ENCODE assay signal across 1 cellular context in genomic region chr13:25380741-25381324, GRCh38.
A peak's percentile ranks its signal among the peaks of the same experiment; 100 is the strongest.
TF ChIP-seq lines count a peak whose summit lies in the region.

No MANE protein-coding gene starts in this region.

TF ChIP-seq in K562, 482 proteins besides CTCF, POLR2A, EP300 and RAD21 (continued from another document):
- TF ChIP-seq HES1 (IDR thresholded peaks at IDR 0.05; ENCODE audit: low read depth) = no peak
- no peak for TF ChIP-seq POLR3G (IDR thresholded peaks at IDR 0.05; ENCODE audit: extremely low read depth, insufficient read length, insufficient replicate concordance)
- TF ChIP-seq POLR2H (tag; IDR thresholded peaks at IDR 0.05; ENCODE audit: low read depth) = no peak
- TF ChIP-seq ZNF212 (CRISPR knock-in tag; IDR thresholded peaks at IDR 0.05) = no peak
- TF ChIP-seq PBX2 (CRISPR knock-in tag; IDR thresholded peaks at IDR 0.05; ENCODE audit: low read depth) = no peak
- peak; percentile 82 for TF ChIP-seq PBX2 (tag; conservative IDR thresholded peaks at IDR 0.05; ENCODE audit: low read depth)
- peak; percentile 38; the same call in 1 of the 2 replicates for TF ChIP-seq VEZF1 (CRISPR knock-in tag; IDR thresholded peaks at IDR 0.05)
- no peak for TF ChIP-seq MXI1 (IDR thresholded peaks at IDR 0.05; ENCODE audit: low read depth, low read length)
- no peak for TF ChIP-seq HNRNPH1 (optimal IDR thresholded peaks at IDR 0.05; ENCODE audit: low read depth, low read length)
- no peak for TF ChIP-seq AFF1 (IDR thresholded peaks at IDR 0.05; ENCODE audit: low read depth in 1 of 2, partially characterized antibody in 2 of 2)
- no peak for TF ChIP-seq RBM25 (IDR thresholded peaks at IDR 0.05; ENCODE audit: low read depth, low read length, severe bottlenecking)
- TF ChIP-seq BRD9 (IDR thresholded peaks at IDR 0.05; ENCODE audit: low read depth, partially characterized antibody) = peak; percentile 29
- no peak for TF ChIP-seq HNRNPK (IDR thresholded peaks at IDR 0.05; ENCODE audit: low read depth, low read length, poor library complexity, severe bottlenecking)
- TF ChIP-seq ZNF263 (CRISPR knock-in tag; IDR thresholded peaks at IDR 0.05; ENCODE audit: borderline replicate concordance) = no peak
- no peak for TF ChIP-seq STAT5B (CRISPR knock-in tag; IDR thresholded peaks at IDR 0.05)
- TF ChIP-seq HIVEP1 (CRISPR knock-in tag; IDR thresholded peaks at IDR 0.05) = no peak
- TF ChIP-seq KHSRP (IDR thresholded peaks at IDR 0.05) = no peak
- no peak for TF ChIP-seq EP400 (IDR thresholded peaks at IDR 0.05)
- no peak for TF ChIP-seq TBL1XR1 (IDR thresholded peaks at IDR 0.05; ENCODE audit: low read length in 2 of 2)
- peak; percentile 42 for TF ChIP-seq CXXC5 (CRISPR knock-in tag; IDR thresholded peaks at IDR 0.05)
- no peak for TF ChIP-seq TGIF2 (CRISPR knock-in tag; IDR thresholded peaks at IDR 0.05)
- TF ChIP-seq TAL1 (IDR thresholded peaks at IDR 0.05) = no peak
- no peak; the same call in 1 of the 2 replicates for TF ChIP-seq ESRRA (IDR thresholded peaks at IDR 0.05; ENCODE audit: borderline replicate concordance, low read depth)
- TF ChIP-seq CC2D1A (IDR thresholded peaks at IDR 0.05) = no peak
- no peak for TF ChIP-seq ZNF174 (CRISPR knock-in tag; IDR thresholded peaks at IDR 0.05)
- TF ChIP-seq SRSF3 (IDR thresholded peaks at IDR 0.05; ENCODE audit: insufficient read depth, low read length) = no peak
- TF ChIP-seq TCF15 (CRISPR knock-in tag; IDR thresholded peaks at IDR 0.05) = no peak
- no peak for TF ChIP-seq GABPB1 (CRISPR knock-in tag; IDR thresholded peaks at IDR 0.05)
- no peak for TF ChIP-seq CBFB (CRISPR knock-in tag; IDR thresholded peaks at IDR 0.05)
- TF ChIP-seq NONO (IDR thresholded peaks at IDR 0.05; ENCODE audit: low read depth in 2 of 2, low read length in 1 of 2) = no peak
- TF ChIP-seq PREB (CRISPR knock-in tag; IDR thresholded peaks at IDR 0.05) = no peak
